ENCODE assay signal across 10 cellular contexts in genomic region chr3:122977645-122978466, GRCh38. TPM values are rescaled to one million over a fixed set of nuclear protein-coding genes. Genes with fewer than 3 reads are reported as not detected.
DNase-seq lines count a peak whose midpoint lies in the region; ATAC-seq and TF ChIP-seq lines count a peak whose summit lies in the region.
"Had no signal": no experiment of that assay in that cellular context is flagged by ENCODE, and none has a peak within 500 bp of the region (broad histone marks: within the 10 kb centered on the region; RNA-seq: fewer than 3 reads in every experiment).

No MANE protein-coding gene starts in this region.

- DNase-seq in Calu3 (peak; percentile 24), NCI-H2171 treated with DMSO at 0.1 percent for 48 hours (lab: John Stamatoyannopoulos, UW) (peak; percentile 68), dedifferentiated amniotic fluid mesenchymal stem cell (ENCODE audit: extremely low spot score) (peak; percentile 40), mesendoderm (peak; percentile 91), NCI-H1048 (lab: John Stamatoyannopoulos, UW) (no peak)
- DNase-seq in central memory CD4-positive, alpha-beta T cell: no peak

- H2BK120ac ChIP-seq in mesendoderm (ENCODE audit: low read depth, low read length): no peak overlapping the region

- ATAC-seq in GM21423 (IDR thresholded peaks at IDR 0.05; ENCODE audit: unreplicated experiment) (no peak), HG02852 (IDR thresholded peaks at IDR 0.05; ENCODE audit: unreplicated experiment) (no peak)

- no peaks in the 10 kb centered on the region for H3K79me2 ChIP-seq in mesendoderm (ENCODE audit: control insufficient read depth, insufficient read depth, low read length)

- no peak overlapping the region for H3K4me2 ChIP-seq in mesendoderm (ENCODE audit: low read length)

- H3K56ac ChIP-seq in mesendoderm (ENCODE audit: low read length): peak overlapping the region; percentile 61

- no peak overlapping the region for H3K4me3 Mint-ChIP-seq in Calu3 (ENCODE audit: low read depth, unreplicated experiment)

- H3K27ac Mint-ChIP-seq in Calu3 (ENCODE audit: unreplicated experiment): no peak overlapping the region

- H3K36me3 Mint-ChIP-seq in Calu3 (ENCODE audit: insufficient read depth, unreplicated experiment): no peaks in the 10 kb centered on the region

- H3K27me3 ChIP-seq in mesendoderm (ENCODE audit: insufficient read depth, low read length, poor library complexity): no peaks in the 10 kb centered on the region

- H3K36me3 ChIP-seq in mesendoderm (ENCODE audit: control insufficient read depth, insufficient read depth, low read length): no peaks in the 10 kb centered on the region

- H3K4me3 ChIP-seq in mesendoderm (ENCODE audit: low read length): no peak overlapping the region

- H3K27ac ChIP-seq in mesendoderm (ENCODE audit: low read depth, low read length): no peak overlapping the region

- H3K27me3 Mint-ChIP-seq in Calu3 (ENCODE audit: unreplicated experiment): peaks cover 43% of the 10 kb centered on the region

- no peak overlapping the region for H3K9ac ChIP-seq in mesendoderm (ENCODE audit: low read length)

- H3K9me3 Mint-ChIP-seq in Calu3 (ENCODE audit: low read depth, unreplicated experiment): no peaks in the 10 kb centered on the region

- H2BK5ac ChIP-seq in mesendoderm (ENCODE audit: low read length): no peak overlapping the region

- no peak overlapping the region for H2BK15ac ChIP-seq in mesendoderm (replicated peaks; ENCODE audit: low read depth)

- no CpG with 5 or more reads among the region's 14 CpGs for WGBS in mesendoderm (ENCODE audit: extremely low coverage, insufficient coverage, low lambda C conversion rate)

- H3K4ac ChIP-seq in mesendoderm (ENCODE audit: low read depth, low read length): no peak overlapping the region

- H3K18ac ChIP-seq in mesendoderm (ENCODE audit: low read length): peak overlapping the region; percentile 0

- intact Hi-C loops in Calu3 (cut with micrococcal nuclease; ENCODE audit: unreplicated experiment): no loop called here

- H3K4me1 ChIP-seq in mesendoderm (ENCODE audit: control insufficient read depth, low read depth, low read length): peaks cover 28% of the 10 kb centered on the region

- TF ChIP-seq CTCF in Calu3 (IDR thresholded peaks at IDR 0.05; ENCODE audit: unreplicated experiment): no peak

- no TSS peak for BruUV-seq in Calu3 (replicated peaks; lab: Mats Ljungman, UMichigan)

- no peak overlapping the region for H2AK5ac ChIP-seq in mesendoderm (ENCODE audit: low read length)

- CTCF ChIA-PET in Calu3 (lab: Charles Lee): no interaction called here

- H4K5ac ChIP-seq in mesendoderm (ENCODE audit: low read length): no peak overlapping the region

- peaks cover 20% of the 10 kb centered on the region for H3K4me1 Mint-ChIP-seq in Calu3 (ENCODE audit: low read depth, unreplicated experiment)

- no peak overlapping the region for H4K8ac ChIP-seq in mesendoderm (ENCODE audit: low read depth, low read length)

- H3K23ac ChIP-seq in mesendoderm (ENCODE audit: low read length): peak overlapping the region; percentile 16

- no peaks in the 10 kb centered on the region for H3K79me1 ChIP-seq in mesendoderm (ENCODE audit: low read length)

RNA-seq across cellular contexts. Expression of gene SEMA5B, which starts 49.7 kb away (rescaled TPM):
- total RNA-seq in Calu3 (2022): not detected in 2 replicates
- polyA plus RNA-seq in mesendoderm (2013, experiment 1 of 2): 2.2 TPM
- polyA plus RNA-seq in mesendoderm (2013, experiment 2 of 2): 1.9 TPM
- total RNA-seq: activated CD8-positive, alpha-beta memory T cell treated with anti-CD3 and anti-CD28 coated beads for 36 hours; mesenteric fat pad had no signal

Comparison
In these comparisons a context has a peak if more than half of its experiments do, and no peak if none do; other contexts are left out.
1. DNase-seq: peak in Calu3 (single experiment), NCI-H2171 treated with DMSO at 0.1 percent for 48 hours (single experiment), dedifferentiated amniotic fluid mesenchymal stem cell (single experiment) and mesendoderm (single experiment); none in central memory CD4-positive, alpha-beta T cell (single experiment) and NCI-H1048 (single experiment).